ENCODE assay signal across 3 cellular contexts in the genomic region with DNA sequence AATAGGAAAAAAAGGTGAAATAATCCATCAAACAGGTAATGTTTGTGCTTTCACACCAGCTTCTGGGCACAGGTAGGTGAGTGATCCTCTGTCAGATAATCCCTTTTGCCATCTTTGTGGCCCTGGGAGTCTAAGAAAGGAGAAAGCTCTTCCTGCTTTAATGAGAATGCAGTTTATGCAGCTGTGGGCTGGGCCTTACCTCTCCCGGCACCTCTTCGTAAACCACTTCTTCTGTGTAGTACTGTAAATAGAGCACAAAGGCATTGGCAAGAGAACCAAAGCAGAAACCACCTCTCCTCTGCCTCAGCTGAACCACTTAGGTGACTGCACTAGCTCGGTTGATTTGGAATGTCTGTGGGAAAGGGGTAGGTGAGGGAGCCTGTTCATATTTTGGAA.
TF ChIP-seq lines count a peak whose summit lies in the region.

No MANE protein-coding gene starts in this region.

TF ChIP-seq in A549, 52 proteins besides CTCF, POLR2A, EP300 and RAD21 (continued from another document):
- TF ChIP-seq, protein P1, sequence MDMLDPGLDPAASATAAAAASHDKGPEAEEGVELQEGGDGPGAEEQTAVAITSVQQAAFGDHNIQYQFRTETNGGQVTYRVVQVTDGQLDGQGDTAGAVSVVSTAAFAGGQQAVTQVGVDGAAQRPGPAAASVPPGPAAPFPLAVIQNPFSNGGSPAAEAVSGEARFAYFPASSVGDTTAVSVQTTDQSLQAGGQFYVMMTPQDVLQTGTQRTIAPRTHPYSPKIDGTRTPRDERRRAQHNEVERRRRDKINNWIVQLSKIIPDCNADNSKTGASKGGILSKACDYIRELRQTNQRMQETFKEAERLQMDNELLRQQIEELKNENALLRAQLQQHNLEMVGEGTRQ (IDR thresholded peaks at IDR 0.05), result no peak
- TF ChIP-seq KDM5A (IDR thresholded peaks at IDR 0.05) (no peak), NFE2L2 (conservative IDR thresholded peaks at IDR 0.05; ENCODE audit: low read length) (no peak), RCOR1 (IDR thresholded peaks at IDR 0.05; ENCODE audit: low read depth, low read length) (no peak), ZFP36 (IDR thresholded peaks at IDR 0.05; ENCODE audit: borderline replicate concordance, partially characterized antibody) (no peak)

TF ChIP-seq in GM23338, 12 proteins besides CTCF, POLR2A, EP300 and RAD21 (continues in another document):
- TF ChIP-seq ZNF331 (CRISPR knock-in tag; IDR thresholded peaks at IDR 0.05; ENCODE audit: low read depth), result no peak
- TF ChIP-seq, protein P2, sequence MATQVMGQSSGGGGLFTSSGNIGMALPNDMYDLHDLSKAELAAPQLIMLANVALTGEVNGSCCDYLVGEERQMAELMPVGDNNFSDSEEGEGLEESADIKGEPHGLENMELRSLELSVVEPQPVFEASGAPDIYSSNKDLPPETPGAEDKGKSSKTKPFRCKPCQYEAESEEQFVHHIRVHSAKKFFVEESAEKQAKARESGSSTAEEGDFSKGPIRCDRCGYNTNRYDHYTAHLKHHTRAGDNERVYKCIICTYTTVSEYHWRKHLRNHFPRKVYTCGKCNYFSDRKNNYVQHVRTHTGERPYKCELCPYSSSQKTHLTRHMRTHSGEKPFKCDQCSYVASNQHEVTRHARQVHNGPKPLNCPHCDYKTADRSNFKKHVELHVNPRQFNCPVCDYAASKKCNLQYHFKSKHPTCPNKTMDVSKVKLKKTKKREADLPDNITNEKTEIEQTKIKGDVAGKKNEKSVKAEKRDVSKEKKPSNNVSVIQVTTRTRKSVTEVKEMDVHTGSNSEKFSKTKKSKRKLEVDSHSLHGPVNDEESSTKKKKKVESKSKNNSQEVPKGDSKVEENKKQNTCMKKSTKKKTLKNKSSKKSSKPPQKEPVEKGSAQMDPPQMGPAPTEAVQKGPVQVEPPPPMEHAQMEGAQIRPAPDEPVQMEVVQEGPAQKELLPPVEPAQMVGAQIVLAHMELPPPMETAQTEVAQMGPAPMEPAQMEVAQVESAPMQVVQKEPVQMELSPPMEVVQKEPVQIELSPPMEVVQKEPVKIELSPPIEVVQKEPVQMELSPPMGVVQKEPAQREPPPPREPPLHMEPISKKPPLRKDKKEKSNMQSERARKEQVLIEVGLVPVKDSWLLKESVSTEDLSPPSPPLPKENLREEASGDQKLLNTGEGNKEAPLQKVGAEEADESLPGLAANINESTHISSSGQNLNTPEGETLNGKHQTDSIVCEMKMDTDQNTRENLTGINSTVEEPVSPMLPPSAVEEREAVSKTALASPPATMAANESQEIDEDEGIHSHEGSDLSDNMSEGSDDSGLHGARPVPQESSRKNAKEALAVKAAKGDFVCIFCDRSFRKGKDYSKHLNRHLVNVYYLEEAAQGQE (IDR thresholded peaks at IDR 0.05; ENCODE audit: unreplicated experiment), result no peak
- TF ChIP-seq, protein P3, sequence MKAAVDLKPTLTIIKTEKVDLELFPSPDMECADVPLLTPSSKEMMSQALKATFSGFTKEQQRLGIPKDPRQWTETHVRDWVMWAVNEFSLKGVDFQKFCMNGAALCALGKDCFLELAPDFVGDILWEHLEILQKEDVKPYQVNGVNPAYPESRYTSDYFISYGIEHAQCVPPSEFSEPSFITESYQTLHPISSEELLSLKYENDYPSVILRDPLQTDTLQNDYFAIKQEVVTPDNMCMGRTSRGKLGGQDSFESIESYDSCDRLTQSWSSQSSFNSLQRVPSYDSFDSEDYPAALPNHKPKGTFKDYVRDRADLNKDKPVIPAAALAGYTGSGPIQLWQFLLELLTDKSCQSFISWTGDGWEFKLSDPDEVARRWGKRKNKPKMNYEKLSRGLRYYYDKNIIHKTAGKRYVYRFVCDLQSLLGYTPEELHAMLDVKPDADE (IDR thresholded peaks at IDR 0.05), result no peak
- no peak for TF ChIP-seq STAT1 (IDR thresholded peaks at IDR 0.05; ENCODE audit: unreplicated experiment)
- TF ChIP-seq EZH2 (IDR thresholded peaks at IDR 0.05; ENCODE audit: low read depth, unreplicated experiment), result no peak

TF ChIP-seq in WTC11, 78 proteins besides CTCF, POLR2A, EP300 and RAD21:
- TF ChIP-seq, protein P4, sequence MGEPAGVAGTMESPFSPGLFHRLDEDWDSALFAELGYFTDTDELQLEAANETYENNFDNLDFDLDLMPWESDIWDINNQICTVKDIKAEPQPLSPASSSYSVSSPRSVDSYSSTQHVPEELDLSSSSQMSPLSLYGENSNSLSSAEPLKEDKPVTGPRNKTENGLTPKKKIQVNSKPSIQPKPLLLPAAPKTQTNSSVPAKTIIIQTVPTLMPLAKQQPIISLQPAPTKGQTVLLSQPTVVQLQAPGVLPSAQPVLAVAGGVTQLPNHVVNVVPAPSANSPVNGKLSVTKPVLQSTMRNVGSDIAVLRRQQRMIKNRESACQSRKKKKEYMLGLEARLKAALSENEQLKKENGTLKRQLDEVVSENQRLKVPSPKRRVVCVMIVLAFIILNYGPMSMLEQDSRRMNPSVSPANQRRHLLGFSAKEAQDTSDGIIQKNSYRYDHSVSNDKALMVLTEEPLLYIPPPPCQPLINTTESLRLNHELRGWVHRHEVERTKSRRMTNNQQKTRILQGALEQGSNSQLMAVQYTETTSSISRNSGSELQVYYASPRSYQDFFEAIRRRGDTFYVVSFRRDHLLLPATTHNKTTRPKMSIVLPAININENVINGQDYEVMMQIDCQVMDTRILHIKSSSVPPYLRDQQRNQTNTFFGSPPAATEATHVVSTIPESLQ (CRISPR knock-in tag; IDR thresholded peaks at IDR 0.05), result no peak
- TF ChIP-seq CREM (CRISPR knock-in tag; IDR thresholded peaks at IDR 0.05) (no peak), ATF1 (CRISPR knock-in tag; IDR thresholded peaks at IDR 0.05) (no peak), RELA (CRISPR knock-in tag; IDR thresholded peaks at IDR 0.05; ENCODE audit: borderline replicate concordance) (no peak), ZNF219 (CRISPR knock-in tag; IDR thresholded peaks at IDR 0.05; ENCODE audit: borderline replicate concordance) (no peak), ESRRA (CRISPR knock-in tag; IDR thresholded peaks at IDR 0.05; ENCODE audit: borderline replicate concordance) (no peak), ZNF232 (CRISPR knock-in tag; IDR thresholded peaks at IDR 0.05) (no peak), ZNF121 (CRISPR knock-in tag; IDR thresholded peaks at IDR 0.05) (no peak), PRRX2 (CRISPR knock-in tag; IDR thresholded peaks at IDR 0.05) (no peak), HMGA2 (CRISPR knock-in tag; IDR thresholded peaks at IDR 0.05) (no peak), ZNF263 (CRISPR knock-in tag; IDR thresholded peaks at IDR 0.05; ENCODE audit: low read depth) (no peak)
- TF ChIP-seq, protein P5, sequence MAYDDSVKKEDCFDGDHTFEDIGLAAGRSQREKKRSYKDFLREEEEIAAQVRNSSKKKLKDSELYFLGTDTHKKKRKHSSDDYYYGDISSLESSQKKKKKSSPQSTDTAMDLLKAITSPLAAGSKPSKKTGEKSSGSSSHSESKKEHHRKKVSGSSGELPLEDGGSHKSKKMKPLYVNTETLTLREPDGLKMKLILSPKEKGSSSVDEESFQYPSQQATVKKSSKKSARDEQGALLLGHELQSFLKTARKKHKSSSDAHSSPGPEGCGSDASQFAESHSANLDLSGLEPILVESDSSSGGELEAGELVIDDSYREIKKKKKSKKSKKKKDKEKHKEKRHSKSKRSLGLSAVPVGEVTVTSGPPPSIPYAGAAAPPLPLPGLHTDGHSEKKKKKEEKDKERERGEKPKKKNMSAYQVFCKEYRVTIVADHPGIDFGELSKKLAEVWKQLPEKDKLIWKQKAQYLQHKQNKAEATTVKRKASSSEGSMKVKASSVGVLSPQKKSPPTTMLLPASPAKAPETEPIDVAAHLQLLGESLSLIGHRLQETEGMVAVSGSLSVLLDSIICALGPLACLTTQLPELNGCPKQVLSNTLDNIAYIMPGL (CRISPR knock-in tag; IDR thresholded peaks at IDR 0.05), result no peak
- TF ChIP-seq, protein P6, sequence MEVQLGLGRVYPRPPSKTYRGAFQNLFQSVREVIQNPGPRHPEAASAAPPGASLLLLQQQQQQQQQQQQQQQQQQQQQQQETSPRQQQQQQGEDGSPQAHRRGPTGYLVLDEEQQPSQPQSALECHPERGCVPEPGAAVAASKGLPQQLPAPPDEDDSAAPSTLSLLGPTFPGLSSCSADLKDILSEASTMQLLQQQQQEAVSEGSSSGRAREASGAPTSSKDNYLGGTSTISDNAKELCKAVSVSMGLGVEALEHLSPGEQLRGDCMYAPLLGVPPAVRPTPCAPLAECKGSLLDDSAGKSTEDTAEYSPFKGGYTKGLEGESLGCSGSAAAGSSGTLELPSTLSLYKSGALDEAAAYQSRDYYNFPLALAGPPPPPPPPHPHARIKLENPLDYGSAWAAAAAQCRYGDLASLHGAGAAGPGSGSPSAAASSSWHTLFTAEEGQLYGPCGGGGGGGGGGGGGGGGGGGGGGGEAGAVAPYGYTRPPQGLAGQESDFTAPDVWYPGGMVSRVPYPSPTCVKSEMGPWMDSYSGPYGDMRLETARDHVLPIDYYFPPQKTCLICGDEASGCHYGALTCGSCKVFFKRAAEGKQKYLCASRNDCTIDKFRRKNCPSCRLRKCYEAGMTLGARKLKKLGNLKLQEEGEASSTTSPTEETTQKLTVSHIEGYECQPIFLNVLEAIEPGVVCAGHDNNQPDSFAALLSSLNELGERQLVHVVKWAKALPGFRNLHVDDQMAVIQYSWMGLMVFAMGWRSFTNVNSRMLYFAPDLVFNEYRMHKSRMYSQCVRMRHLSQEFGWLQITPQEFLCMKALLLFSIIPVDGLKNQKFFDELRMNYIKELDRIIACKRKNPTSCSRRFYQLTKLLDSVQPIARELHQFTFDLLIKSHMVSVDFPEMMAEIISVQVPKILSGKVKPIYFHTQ (CRISPR knock-in tag; IDR thresholded peaks at IDR 0.05), result no peak
- TF ChIP-seq, protein P7, sequence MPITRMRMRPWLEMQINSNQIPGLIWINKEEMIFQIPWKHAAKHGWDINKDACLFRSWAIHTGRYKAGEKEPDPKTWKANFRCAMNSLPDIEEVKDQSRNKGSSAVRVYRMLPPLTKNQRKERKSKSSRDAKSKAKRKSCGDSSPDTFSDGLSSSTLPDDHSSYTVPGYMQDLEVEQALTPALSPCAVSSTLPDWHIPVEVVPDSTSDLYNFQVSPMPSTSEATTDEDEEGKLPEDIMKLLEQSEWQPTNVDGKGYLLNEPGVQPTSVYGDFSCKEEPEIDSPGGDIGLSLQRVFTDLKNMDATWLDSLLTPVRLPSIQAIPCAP (CRISPR knock-in tag; IDR thresholded peaks at IDR 0.05), result no peak
